Comparison of ENCODE assay signal across 18 cellular contexts in the genomic region with DNA sequence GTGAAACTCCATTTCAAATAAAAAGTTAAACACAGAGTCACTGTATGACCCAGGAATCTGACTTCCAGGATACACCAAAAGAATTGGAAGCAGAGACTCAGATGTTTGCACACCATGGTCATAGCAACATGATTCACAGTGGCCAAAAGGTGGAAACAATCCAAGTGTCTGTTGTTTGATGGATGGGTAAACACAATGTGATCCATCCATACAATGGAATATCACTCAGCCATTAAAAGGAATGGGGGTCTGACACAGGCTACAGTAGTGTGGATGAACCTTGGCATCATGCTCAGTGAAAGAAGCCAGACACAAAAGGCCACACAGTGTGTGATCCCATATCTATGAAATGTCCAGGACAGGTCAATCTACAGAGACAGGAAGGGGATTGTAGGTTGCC.
A peak's percentile ranks its signal among the peaks of the same experiment; 100 is the strongest.
DNase-seq lines count a peak whose midpoint lies in the region; ATAC-seq and TF ChIP-seq lines count a peak whose summit lies in the region.
"Had no signal": no experiment of that assay in that cellular context is flagged by ENCODE, and none has a peak within 500 bp of the region (broad histone marks: within the 10 kb centered on the region; RNA-seq: fewer than 3 reads in every experiment).

No MANE protein-coding gene starts in this region.

- TF ChIP-seq CTCF in RWPE2 (IDR thresholded peaks at IDR 0.05; ENCODE audit: poor library complexity, severe bottlenecking) (no peak), GM13976 (IDR thresholded peaks at IDR 0.05; ENCODE audit: borderline replicate concordance, control extremely low read depth, extremely low read depth, insufficient read depth, missing control alignments) (no peak), GM10266 (IDR thresholded peaks at IDR 0.05; ENCODE audit: control insufficient read depth, insufficient read depth, low read depth, missing control alignments) (no peak)

- no peaks in the 10 kb centered on the region for H3K36me3 ChIP-seq in RWPE2 (ENCODE audit: low read depth)
- H3K36me3 ChIP-seq: uterus had no signal

- H3K27ac ChIP-seq in RWPE2 (ENCODE audit: poor library complexity, severe bottlenecking): no peak overlapping the region
- H3K27ac ChIP-seq: parathyroid adenoma, uterus had no signal

- no peak overlapping the region for H3K4me3 ChIP-seq in RWPE2 (ENCODE audit: severe bottlenecking)
- no peak overlapping the region for H3K4me3 ChIP-seq in skeletal muscle cell (ENCODE audit: low read depth, low read length)
- H3K4me3 ChIP-seq: uterus had no signal

- ATAC-seq in RWPE2 (ENCODE audit: low read depth): peak; percentile 46; the same call in 2 of the 3 replicates
- ATAC-seq: activated CD8-positive, alpha-beta memory T cell treated with anti-CD3 and anti-CD28 coated beads, Interleukin-2, amount 10 ng/mL, durations not matched to agents 7 days and 5 days; T-cell had no signal

- in situ Hi-C loops in GM13976 (cut with MboI; ENCODE audit: low sequenced_read_pairs, unreplicated experiment): no loop called here

- DNase-seq in GM04503 (ENCODE audit: low read depth) (peak; percentile 65), RWPE2 (ENCODE audit: low spot score) (no peak), fibroblast of gingiva (ENCODE audit: low read depth) (peak; percentile 45), skeletal muscle cell (ENCODE audit: low read depth) (peak; percentile 11), GM13976 (ENCODE audit: low spot score) (no peak), posterior vena cava (ENCODE audit: low spot score) (no peak), MV-4-11 (lab: John Stamatoyannopoulos, UW) (no peak), GM10266 (ENCODE audit: extremely low spot score) (no peak)
- DNase-seq: activated CD4-positive, CD25-positive, alpha-beta regulatory T cell; activated CD8-positive, alpha-beta memory T cell treated with anti-CD3 and anti-CD28 coated beads, Interleukin-2, amount 10 ng/mL, durations not matched to agents 7 days and 5 days; CD4-positive, CD25-positive, alpha-beta regulatory T cell; head of caudate nucleus; NCI-H2081; NCI-H524 treated with DMSO at 0.1 percent for 48 hours; stimulated activated naive CD4-positive, alpha-beta T cell; T-cell; uterus had no signal

- H3K4me1 ChIP-seq in RWPE2 (ENCODE audit: insufficient read depth, poor library complexity, severe bottlenecking): peaks cover 4% of the 10 kb centered on the region
- H3K4me1 ChIP-seq: parathyroid adenoma, uterus had no signal

- intact Hi-C loops in posterior vena cava (cut with DNase I): no loop called here

- H3K9me3 ChIP-seq in RWPE2 (ENCODE audit: severe bottlenecking): no peaks in the 10 kb centered on the region
- H3K9me3 ChIP-seq: uterus had no signal

- H3K27me3 ChIP-seq in RWPE2 (ENCODE audit: insufficient read depth, poor library complexity, severe bottlenecking): no peaks in the 10 kb centered on the region
- H3K27me3 ChIP-seq: uterus had no signal

Comparison
In these comparisons a context has a peak if more than half of its experiments do, and no peak if none do; other contexts are left out.
1. DNase-seq: peak in GM04503 (single experiment), fibroblast of gingiva (single experiment) and skeletal muscle cell (single experiment); none in RWPE2 (single experiment), GM13976 (single experiment), posterior vena cava (single experiment), MV-4-11 (single experiment) and GM10266 (single experiment).